In the genomic region with DNA sequence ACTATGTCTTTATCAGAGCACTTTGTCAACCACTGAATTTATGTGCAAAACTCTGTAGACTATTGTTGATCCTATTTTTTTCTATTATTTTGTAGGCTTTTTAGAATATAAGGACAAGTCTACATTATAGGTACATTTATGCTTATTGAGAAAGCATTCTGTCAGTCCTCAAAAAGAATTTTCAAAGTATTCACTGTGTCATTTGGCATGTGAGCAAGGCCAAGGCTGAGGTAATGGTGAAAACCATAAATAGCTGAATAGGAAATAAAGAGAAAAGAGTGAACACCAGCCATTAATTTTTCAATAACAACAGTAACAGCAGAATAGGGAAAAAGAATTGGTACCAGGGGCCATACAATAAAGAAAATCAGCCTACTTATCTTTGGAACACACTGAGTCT, we compare ENCODE assay signal across 20 cellular contexts.
"Had no signal": no experiment of that assay in that cellular context is flagged by ENCODE, and none has a peak within 500 bp of the region (broad histone marks: within the 10 kb centered on the region; RNA-seq: fewer than 3 reads in every experiment).

No MANE protein-coding gene starts in this region.

- H3K27ac ChIP-seq: epithelial cell of prostate, gastroesophageal sphincter, neutrophil, thyroid gland, uterus had no signal

- H3K4me3 ChIP-seq: gastroesophageal sphincter, lung, mucosa of descending colon, thyroid gland, uterus had no signal

- ATAC-seq: effector memory CD8-positive, alpha-beta T cell; gastroesophageal sphincter; mucosa of descending colon; naive thymus-derived CD8-positive, alpha-beta T cell; stimulated activated memory B cell treated with anti-CD40 and anti-IgM and Interleukin-4, amounts not matched to agents 10 μg/mL and 1 μg/mL and 100 μg/mL, for 72 hours had no signal

- H3K9me3 Mint-ChIP-seq: activated CD4-positive, alpha-beta T cell treated with anti-CD3 and anti-CD28 coated beads, Interleukin-2, amount 10 ng/mL, durations not matched to agents 7 days and 5 days; activated naive CD4-positive, alpha-beta T cell treated with anti-CD3 and anti-CD28 coated beads, Interleukin-2, amount 50 U/mL, for 24 hours; brain; effector memory CD8-positive, alpha-beta T cell; naive thymus-derived CD8-positive, alpha-beta T cell; stimulated activated memory B cell treated with anti-CD40 and anti-IgM and Interleukin-4, amounts not matched to agents 10 μg/mL and 1 μg/mL and 100 μg/mL, for 72 hours; T-helper 2 cell treated with Interferon-gamma antibody and Interleukin-4, amounts not matched to agents 5 μg/mL and 100 μg/mL, for 36 hours had no signal

- H3K27me3 ChIP-seq: gastroesophageal sphincter, neutrophil, thyroid gland, uterus had no signal

- H3K9me3 ChIP-seq: gastroesophageal sphincter, mucosa of descending colon, neutrophil, thyroid gland, uterus had no signal

- H3K4me1 ChIP-seq: thyroid gland, uterus had no signal

- H3K4me3 Mint-ChIP-seq: activated CD4-positive, alpha-beta T cell treated with anti-CD3 and anti-CD28 coated beads, Interleukin-2, amount 10 ng/mL, durations not matched to agents 7 days and 5 days; activated naive CD4-positive, alpha-beta T cell treated with anti-CD3 and anti-CD28 coated beads, Interleukin-2, amount 50 U/mL, for 24 hours; brain; effector memory CD8-positive, alpha-beta T cell; naive thymus-derived CD8-positive, alpha-beta T cell; stimulated activated memory B cell treated with anti-CD40 and anti-IgM and Interleukin-4, amounts not matched to agents 10 μg/mL and 1 μg/mL and 100 μg/mL, for 72 hours; T-helper 2 cell treated with Interferon-gamma antibody and Interleukin-4, amounts not matched to agents 5 μg/mL and 100 μg/mL, for 36 hours had no signal

- H3K27ac Mint-ChIP-seq: activated CD4-positive, alpha-beta T cell treated with anti-CD3 and anti-CD28 coated beads, Interleukin-2, amount 10 ng/mL, durations not matched to agents 7 days and 5 days; stimulated activated memory B cell treated with anti-CD40 and anti-IgM and Interleukin-4, amounts not matched to agents 10 μg/mL and 1 μg/mL and 100 μg/mL, for 72 hours; T-helper 2 cell treated with Interferon-gamma antibody and Interleukin-4, amounts not matched to agents 5 μg/mL and 100 μg/mL, for 36 hours had no signal

- H3K36me3 ChIP-seq: uterus had no signal

- DNase-seq: activated CD4-positive, alpha-beta T cell treated with anti-CD3 and anti-CD28 coated beads, Interleukin-2, amount 10 ng/mL, durations not matched to agents 7 days and 5 days; activated CD4-positive, CD25-positive, alpha-beta regulatory T cell; activated effector memory CD4-positive, alpha-beta T cell treated with Interleukin-2 at 50 U/mL for 16 hours; cerebellar nuclear complex; dermis blood vessel endothelial cell; effector memory CD8-positive, alpha-beta T cell; islet precursor cell; mucosa of descending colon; naive thymus-derived CD8-positive, alpha-beta T cell; stimulated activated CD4-positive, alpha-beta T cell treated with anti-CD3 and anti-CD28 coated beads, Interleukin-2, amount 100 ng/mL, for 48 hours; thyroid gland; uterus had no signal

- H3K27me3 Mint-ChIP-seq: activated CD4-positive, alpha-beta T cell treated with anti-CD3 and anti-CD28 coated beads, Interleukin-2, amount 10 ng/mL, durations not matched to agents 7 days and 5 days; activated naive CD4-positive, alpha-beta T cell treated with anti-CD3 and anti-CD28 coated beads, Interleukin-2, amount 50 U/mL, for 24 hours; brain; effector memory CD8-positive, alpha-beta T cell; naive thymus-derived CD8-positive, alpha-beta T cell; stimulated activated memory B cell treated with anti-CD40 and anti-IgM and Interleukin-4, amounts not matched to agents 10 μg/mL and 1 μg/mL and 100 μg/mL, for 72 hours had no signal
